1 cellular context compared by ENCODE assay signal in genomic region chr10:69315100-69315542, GRCh38.
TF ChIP-seq lines count a peak whose summit lies in the region.

No MANE protein-coding gene starts in this region.

TF ChIP-seq in K562, 482 proteins besides CTCF, POLR2A, EP300 and RAD21 (continued from another document and continues in another):
- TF ChIP-seq HINFP (tag; conservative IDR thresholded peaks at IDR 0.05; ENCODE audit: low read depth) = no peak
- TF ChIP-seq EGR1 (conservative IDR thresholded peaks at IDR 0.05) = no peak
- no peak for TF ChIP-seq ZBTB40 (IDR thresholded peaks at IDR 0.05)
- TF ChIP-seq ZBTB40 (CRISPR knock-in tag; IDR thresholded peaks at IDR 0.05) = no peak
- no peak for TF ChIP-seq DPF2 (IDR thresholded peaks at IDR 0.05)
- no peak for TF ChIP-seq RHOXF2B (CRISPR knock-in tag; conservative IDR thresholded peaks at IDR 0.05)
- no peak for TF ChIP-seq ZBTB12 (CRISPR knock-in tag; IDR thresholded peaks at IDR 0.05)
- TF ChIP-seq HLTF (IDR thresholded peaks at IDR 0.05) = no peak
- TF ChIP-seq SMARCE1 (IDR thresholded peaks at IDR 0.05) = no peak
- no peak for TF ChIP-seq MEF2A (IDR thresholded peaks at IDR 0.05; ENCODE audit: control insufficient read depth, low read depth, low read length)
- TF ChIP-seq REST (CRISPR knock-in tag; IDR thresholded peaks at IDR 0.05; ENCODE audit: low read depth) = no peak
- TF ChIP-seq ZBTB8A (IDR thresholded peaks at IDR 0.05; ENCODE audit: partially characterized antibody) = no peak
- TF ChIP-seq ZKSCAN8 (CRISPR knock-in tag; IDR thresholded peaks at IDR 0.05) = no peak
- no peak for TF ChIP-seq ZNF592 (IDR thresholded peaks at IDR 0.05)
- TF ChIP-seq CREBBP (IDR thresholded peaks at IDR 0.05; ENCODE audit: low read depth, low read length) = no peak
- TF ChIP-seq USF1 (CRISPR knock-in tag; IDR thresholded peaks at IDR 0.05) = no peak
- 0 out of 4 replicates have a peak, but pooled peaks of 1 of the 2 experiments have one; percentile 25 for TF ChIP-seq SRF (CRISPR knock-in tag; IDR thresholded peaks at IDR 0.05)
- TF ChIP-seq CEBPB (tag; IDR thresholded peaks at IDR 0.05) = peak; percentile 95
- no peak; the same call in 1 of the 2 replicates for TF ChIP-seq JUND (IDR thresholded peaks at IDR 0.05; ENCODE audit: borderline replicate concordance, low read depth, low read length)
- no peak; the same call in 2 of the 3 replicates for TF ChIP-seq JUND (tag; IDR thresholded peaks at IDR 0.05; ENCODE audit: borderline replicate concordance, low read depth, low read length)
- no peak for TF ChIP-seq CSDE1 (IDR thresholded peaks at IDR 0.05)
- no peak for TF ChIP-seq CBX1 (IDR thresholded peaks at IDR 0.05; ENCODE audit: low read depth)
- TF ChIP-seq MAZ (CRISPR knock-in tag; conservative IDR thresholded peaks at IDR 0.05 in 1 of 2, IDR thresholded peaks at IDR 0.05 in 1 of 2) = no peak
- TF ChIP-seq TAF7 (tag; IDR thresholded peaks at IDR 0.05) = no peak
- no peak for TF ChIP-seq SREBF1 (IDR thresholded peaks at IDR 0.05; ENCODE audit: borderline replicate concordance, low read depth, low read length)
- TF ChIP-seq ZNF347 (CRISPR knock-in tag; IDR thresholded peaks at IDR 0.05; ENCODE audit: low read depth) = no peak
- no peak for TF ChIP-seq ZNF551 (CRISPR knock-in tag; IDR thresholded peaks at IDR 0.05)
- TF ChIP-seq CXXC5 (CRISPR knock-in tag; IDR thresholded peaks at IDR 0.05) = peak; percentile 44
- TF ChIP-seq BHLHE40 (IDR thresholded peaks at IDR 0.05; ENCODE audit: low read length) = no peak
- no peak for TF ChIP-seq EP400 (IDR thresholded peaks at IDR 0.05)
- no peak for TF ChIP-seq MAFK (IDR thresholded peaks at IDR 0.05; ENCODE audit: low read length)
- TF ChIP-seq KLF13 (tag; IDR thresholded peaks at IDR 0.05; ENCODE audit: borderline replicate concordance, low read depth) = no peak
- no peak for TF ChIP-seq C11orf30 (IDR thresholded peaks at IDR 0.05; ENCODE audit: low read depth)
- no peak for TF ChIP-seq ZSCAN32 (CRISPR knock-in tag; IDR thresholded peaks at IDR 0.05)
- TF ChIP-seq BMI1 (IDR thresholded peaks at IDR 0.05; ENCODE audit: low read length) = no peak
- no peak for TF ChIP-seq KLF1 (tag; IDR thresholded peaks at IDR 0.05)
- TF ChIP-seq CREB3L1 (IDR thresholded peaks at IDR 0.05; ENCODE audit: borderline replicate concordance, low read depth) = no peak
- TF ChIP-seq LARP7 (IDR thresholded peaks at IDR 0.05) = no peak
- TF ChIP-seq BRCA1 (IDR thresholded peaks at IDR 0.05) = no peak
- no peak for TF ChIP-seq BRCA1 (CRISPR knock-in tag; IDR thresholded peaks at IDR 0.05)
- no peak for TF ChIP-seq TARDBP (IDR thresholded peaks at IDR 0.05)
- TF ChIP-seq SOX6 (IDR thresholded peaks at IDR 0.05) = peak; percentile 50
- TF ChIP-seq HCFC1 (IDR thresholded peaks at IDR 0.05; ENCODE audit: low read depth, low read length) = peak; percentile 5; the same call in 1 of the 2 replicates
- TF ChIP-seq EZH2 (IDR thresholded peaks at IDR 0.05; ENCODE audit: borderline replicate concordance, low read depth, low read length) = no peak
- no peak for TF ChIP-seq YY1 (IDR thresholded peaks at IDR 0.05; ENCODE audit: borderline replicate concordance in 1 of 3, control insufficient read depth in 1 of 3, extremely low read depth in 1 of 3, insufficient read depth in 3 of 3, insufficient read length in 1 of 3, insufficient replicate concordance in 2 of 3, low read depth in 1 of 3, low read length in 2 of 3)
